Comparison of ENCODE assay signal across 1 cellular context in genomic region chr2:9949992-9950520, GRCh38.
TF ChIP-seq lines count a peak whose summit lies in the region.

No MANE protein-coding gene starts in this region.

TF ChIP-seq in K562, 482 proteins besides CTCF, POLR2A, EP300 and RAD21 (continued from another document):
- TF ChIP-seq SUPT5H (IDR thresholded peaks at IDR 0.05) (no peak), MTF1 (CRISPR knock-in tag; IDR thresholded peaks at IDR 0.05; ENCODE audit: borderline replicate concordance) (no peak), USF2 (CRISPR knock-in tag; IDR thresholded peaks at IDR 0.05) (no peak), NR1H2 (CRISPR knock-in tag; IDR thresholded peaks at IDR 0.05) (no peak), SAFB2 (IDR thresholded peaks at IDR 0.05; ENCODE audit: borderline replicate concordance, low read depth, low read length, severe bottlenecking) (no peak)
TF ChIP-seq in K562: peak in this region for 0.
